Comparison of ENCODE assay signal across 12 cellular contexts in genomic region chr19:43083721-43084120, GRCh38. TPM values are rescaled to one million over a fixed set of nuclear protein-coding genes. Genes with fewer than 3 reads are reported as not detected.
"Had no signal": no experiment of that assay in that cellular context is flagged by ENCODE, and none has a peak within 500 bp of the region (broad histone marks: within the 10 kb centered on the region; RNA-seq: fewer than 3 reads in every experiment).

No MANE protein-coding gene starts in this region.

RNA-seq across cellular contexts. Expression of gene PSG2, which starts 1.2 kb away (rescaled TPM):
- total RNA-seq: activated B cell treated with CpG ODN at 0.5 μM for 24 hours; activated CD4-positive, alpha-beta memory T cell treated with anti-CD3 and anti-CD28 coated beads for 36 hours; activated CD4-positive, alpha-beta memory T cell treated with anti-CD3 and anti-CD28 coated beads, Interleukin-2, amount 10 ng/mL, durations not matched to agents 7 days and 5 days; activated CD4-positive, alpha-beta T cell treated with anti-CD3 and anti-CD28 coated beads for 36 hours; activated CD4-positive, alpha-beta T cell treated with anti-CD3 and anti-CD28 coated beads, Interleukin-2, amount 10 ng/mL, durations not matched to agents 24 days and 14 days; activated CD8-positive, alpha-beta memory T cell treated with anti-CD3 and anti-CD28 coated beads for 36 hours; activated CD8-positive, alpha-beta memory T cell treated with anti-CD3 and anti-CD28 coated beads, Interleukin-2, amount 10 ng/mL, durations not matched to agents 7 days and 5 days; activated CD8-positive, alpha-beta T cell treated with anti-CD3 and anti-CD28 coated beads for 36 hours; activated CD8-positive, alpha-beta T cell treated with anti-CD3 and anti-CD28 coated beads, Interleukin-2, amount 10 ng/mL, durations not matched to agents 7 days and 5 days; T-helper 1 cell treated with Interleukin-12 subunit alpha and Interleukin-12 subunit beta and Interleukin-4 antibody, amounts not matched to agents 30 ng/mL and 1 ng/mL, for 36 hours; T-helper 2 cell treated with Interferon-gamma antibody and Interleukin-4, amounts not matched to agents 100 ng/mL and 5 ng/mL, for 36 hours; WTC11 had no signal

RNA-seq across cellular contexts. Expression of gene PSG11, which starts 57.5 kb away (rescaled TPM):
- total RNA-seq: activated B cell treated with CpG ODN at 0.5 μM for 24 hours; activated CD4-positive, alpha-beta memory T cell treated with anti-CD3 and anti-CD28 coated beads for 36 hours; activated CD4-positive, alpha-beta memory T cell treated with anti-CD3 and anti-CD28 coated beads, Interleukin-2, amount 10 ng/mL, durations not matched to agents 7 days and 5 days; activated CD4-positive, alpha-beta T cell treated with anti-CD3 and anti-CD28 coated beads for 36 hours; activated CD4-positive, alpha-beta T cell treated with anti-CD3 and anti-CD28 coated beads, Interleukin-2, amount 10 ng/mL, durations not matched to agents 24 days and 14 days; activated CD8-positive, alpha-beta memory T cell treated with anti-CD3 and anti-CD28 coated beads for 36 hours; activated CD8-positive, alpha-beta memory T cell treated with anti-CD3 and anti-CD28 coated beads, Interleukin-2, amount 10 ng/mL, durations not matched to agents 7 days and 5 days; activated CD8-positive, alpha-beta T cell treated with anti-CD3 and anti-CD28 coated beads for 36 hours; activated CD8-positive, alpha-beta T cell treated with anti-CD3 and anti-CD28 coated beads, Interleukin-2, amount 10 ng/mL, durations not matched to agents 7 days and 5 days; T-helper 1 cell treated with Interleukin-12 subunit alpha and Interleukin-12 subunit beta and Interleukin-4 antibody, amounts not matched to agents 30 ng/mL and 1 ng/mL, for 36 hours; T-helper 2 cell treated with Interferon-gamma antibody and Interleukin-4, amounts not matched to agents 100 ng/mL and 5 ng/mL, for 36 hours; WTC11 had no signal
